In genomic region chr11:59822989-59823566, GRCh38 we compare ENCODE assay signal across 9 cellular contexts. TPM values are rescaled to one million over a fixed set of nuclear protein-coding genes. Genes with fewer than 3 reads are reported as not detected.
DNase-seq lines count a peak whose midpoint lies in the region; FAIRE-seq and TF ChIP-seq lines count a peak whose summit lies in the region.
"Had no signal": no experiment of that assay in that cellular context is flagged by ENCODE, and none has a peak within 500 bp of the region (broad histone marks: within the 10 kb centered on the region; RNA-seq: fewer than 3 reads in every experiment).

No MANE protein-coding gene starts in this region.

- TF ChIP-seq CTCF in AG09309 (IDR thresholded peaks at IDR 0.05; ENCODE audit: control insufficient read depth, insufficient read depth, low read depth, low read length, missing control alignments) = peak; percentile 56
- TF ChIP-seq CTCF in GM12865 (IDR thresholded peaks at IDR 0.05; ENCODE audit: insufficient read depth, low read depth, low read length, missing control alignments) = peak; percentile 51
- peak; percentile 51 for TF ChIP-seq CTCF in HFF-Myc (IDR thresholded peaks at IDR 0.05; ENCODE audit: low read depth, low read length, missing control alignments)

- DNase-seq in AG09309 (ENCODE audit: low read depth) (peak; percentile 20), GM12865 (ENCODE audit: low read depth) (peak; percentile 70), HFF-Myc (ENCODE audit: extremely low read depth, low read depth) (no peak), MG63 (peak; percentile 33), SKM-1 (lab: John Stamatoyannopoulos, UW; ENCODE audit: unreplicated experiment) (peak; percentile 50), mucosa of gallbladder (ENCODE audit: low spot score) (peak; percentile 53), NCI-H1048 (lab: John Stamatoyannopoulos, UW) (no peak)

- FAIRE-seq in endometrium (lab: Jason Lieb, UNC) = peak; percentile 79

- no peaks in the 10 kb centered on the region for H3K36me3 ChIP-seq in MG63

- no peaks in the 10 kb centered on the region for H3K9me3 ChIP-seq in MG63

- H3K4me3 ChIP-seq in AG09309 (ENCODE audit: control insufficient read depth, low read depth, low read length) (no peak overlapping the region), GM12865 (ENCODE audit: low read depth, low read length) (no peak overlapping the region), HFF-Myc (replicated peaks; ENCODE audit: low read depth, low read length) (no peak overlapping the region), MG63 (no peak overlapping the region)

- H3K27me3 ChIP-seq in MG63 = no peaks in the 10 kb centered on the region

RNA-seq across cellular contexts. Expression of gene MRPL16, which starts 12.5 kb away (rescaled TPM):
- 71.5 and 139 TPM in 2 replicates for total RNA-seq in MG63 (2014; rRNA removed; shearing (Covaris generic); ENCODE audit: low replicate concordance)
- total RNA-seq in mucosa of gallbladder = 34.7 TPM

RNA-seq across cellular contexts. Expression of gene CBLIF, which starts 22.2 kb away (rescaled TPM):
- total RNA-seq in MG63 (2014; rRNA removed; shearing (Covaris generic); ENCODE audit: low replicate concordance) = not detected in 2 replicates
- total RNA-seq in mucosa of gallbladder = not detected
- total RNA-seq: T-helper 1 cell treated with Interleukin-12 subunit alpha and Interleukin-12 subunit beta and Interleukin-4 antibody, amounts not matched to agents 30 ng/mL and 1 ng/mL, for 36 hours had no signal

RNA-seq across cellular contexts. Expression of gene TCN1, which starts 43.2 kb away (rescaled TPM):
- not detected in 2 replicates for total RNA-seq in MG63 (2014; rRNA removed; shearing (Covaris generic); ENCODE audit: low replicate concordance)
- 39.4 TPM for total RNA-seq in mucosa of gallbladder
- total RNA-seq: T-helper 1 cell treated with Interleukin-12 subunit alpha and Interleukin-12 subunit beta and Interleukin-4 antibody, amounts not matched to agents 30 ng/mL and 1 ng/mL, for 36 hours had no signal

RNA-seq across cellular contexts. Expression of gene OOSP3, which starts 55.5 kb away (rescaled TPM):
- total RNA-seq in MG63 (2014; rRNA removed; shearing (Covaris generic); ENCODE audit: low replicate concordance) = not detected in 2 replicates
- not detected for total RNA-seq in mucosa of gallbladder
- total RNA-seq: T-helper 1 cell treated with Interleukin-12 subunit alpha and Interleukin-12 subunit beta and Interleukin-4 antibody, amounts not matched to agents 30 ng/mL and 1 ng/mL, for 36 hours had no signal

Comparison
In these comparisons a context has a peak if more than half of its experiments do, and no peak if none do; other contexts are left out.
1. DNase-seq: peak in AG09309 (single experiment), GM12865 (single experiment), MG63 (single experiment), SKM-1 (single experiment) and mucosa of gallbladder (single experiment); none in HFF-Myc (single experiment) and NCI-H1048 (single experiment).
2. RNA of gene TCN1, which starts 43.2 kb away (total RNA-seq): 39.4 TPM in mucosa of gallbladder (single experiment); not detected in MG63; every median in the first group is over 10 times any median in the second.
3. Peak in every context shown above with its lines, with median percentiles within 50 percentile points of each other: CTCF ChIP-seq.